In the genomic region with DNA sequence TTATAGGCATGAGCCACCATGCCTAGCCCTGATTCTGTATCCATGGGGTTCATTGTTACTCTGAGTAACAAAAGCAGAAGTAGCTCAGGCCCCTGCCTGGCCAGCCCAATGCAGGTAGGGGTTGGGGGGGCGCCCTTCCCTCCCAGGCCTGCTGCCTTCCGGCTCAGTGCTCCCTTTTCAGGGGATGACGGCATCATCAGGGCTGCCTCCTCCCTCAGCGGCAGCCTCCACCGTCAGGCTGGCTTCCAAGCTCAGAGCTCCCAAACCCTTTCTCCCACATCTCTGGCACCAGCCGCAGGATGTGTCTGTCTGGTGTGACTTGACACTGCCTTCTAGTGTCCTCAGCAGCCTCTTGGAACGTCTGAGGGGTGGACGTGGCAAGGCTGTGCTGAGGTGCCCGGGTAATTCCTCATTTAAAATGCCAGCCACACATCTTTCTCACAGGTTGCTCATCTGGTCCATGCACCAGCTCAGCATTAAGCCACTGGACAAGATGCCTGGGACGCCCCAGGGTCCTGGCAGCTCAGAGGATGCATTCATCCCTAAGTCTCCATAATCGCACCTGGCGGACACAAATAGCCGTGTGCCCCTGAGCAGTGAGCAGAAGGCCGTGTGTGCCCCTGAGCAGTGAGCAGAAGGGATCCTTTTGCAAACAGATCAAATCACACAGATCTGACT, we compare ENCODE assay signal across 1 cellular context.
TF ChIP-seq lines count a peak whose summit lies in the region.

No MANE protein-coding gene starts in this region.

TF ChIP-seq in HepG2, 621 proteins besides CTCF, POLR2A, EP300 and RAD21:
- TF ChIP-seq TRIM24 (CRISPR knock-in tag; IDR thresholded peaks at IDR 0.05) (no peak), CHD2 (IDR thresholded peaks at IDR 0.05; ENCODE audit: low read depth, low read length) (no peak), ZNF672 (CRISPR knock-in tag; IDR thresholded peaks at IDR 0.05) (no peak), ZNF263 (CRISPR knock-in tag; IDR thresholded peaks at IDR 0.05) (0 out of 2 replicates have a peak, but pooled peaks have one; percentile 36), SP140L (CRISPR knock-in tag; IDR thresholded peaks at IDR 0.05; ENCODE audit: borderline replicate concordance) (no peak), ZSCAN22 (CRISPR knock-in tag; IDR thresholded peaks at IDR 0.05) (peak; percentile 95)
